ENCODE assay signal across 8 cellular contexts in the genomic region with DNA sequence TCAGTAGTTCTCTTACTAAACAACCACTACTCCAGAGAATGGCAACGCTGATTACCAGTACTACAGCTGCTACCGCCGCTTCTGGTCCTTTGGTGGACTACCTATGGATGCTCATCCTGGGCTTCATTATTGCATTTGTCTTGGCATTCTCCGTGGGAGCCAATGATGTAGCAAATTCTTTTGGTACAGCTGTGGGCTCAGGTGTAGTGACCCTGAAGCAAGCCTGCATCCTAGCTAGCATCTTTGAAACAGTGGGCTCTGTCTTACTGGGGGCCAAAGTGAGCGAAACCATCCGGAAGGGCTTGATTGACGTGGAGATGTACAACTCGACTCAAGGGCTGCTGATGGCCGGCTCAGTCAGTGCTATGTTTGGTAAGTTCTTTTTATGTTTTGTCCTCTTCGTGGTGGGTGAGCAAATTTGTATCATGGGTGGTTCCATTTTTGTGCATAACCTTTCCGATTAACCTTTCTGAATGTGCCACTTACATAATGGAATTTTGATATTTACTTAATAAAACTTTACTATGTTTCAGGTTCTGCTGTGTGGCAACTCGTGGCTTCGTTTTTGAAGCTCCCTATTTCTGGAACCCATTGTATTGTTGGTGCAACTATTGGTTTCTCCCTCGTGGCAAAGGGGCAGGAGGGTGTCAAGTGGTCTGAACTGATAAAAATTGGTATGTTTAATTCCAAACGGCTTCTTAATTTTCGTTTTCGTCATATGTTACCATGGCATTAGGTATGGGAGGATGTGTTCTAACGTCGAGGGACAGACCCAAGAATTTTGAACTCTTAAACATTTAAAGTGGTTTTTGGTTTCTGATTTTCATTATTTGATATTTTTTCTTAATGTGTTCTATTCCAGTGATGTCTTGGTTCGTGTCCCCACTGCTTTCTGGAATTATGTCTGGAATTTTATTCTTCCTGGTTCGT. TPM values are rescaled to one million over a fixed set of nuclear protein-coding genes. Genes with fewer than 3 reads are reported as not detected.
DNase-seq lines count a peak whose midpoint lies in the region; ATAC-seq and TF ChIP-seq lines count a peak whose summit lies in the region.

No MANE protein-coding gene starts in this region.

- peak overlapping the region; percentile 77 for H3K4me3 Mint-ChIP-seq in MCF 10A (ENCODE audit: unreplicated experiment)
- H3K4me3 Mint-ChIP-seq in mesothelial cell of epicardium, result peak overlapping the region; percentile 82

- TF ChIP-seq CTCF in MCF 10A (IDR thresholded peaks at IDR 0.05; ENCODE audit: unreplicated experiment) (no peak), mesothelial cell of epicardium (IDR thresholded peaks at IDR 0.05; ENCODE audit: unreplicated experiment) (no peak)

- no peak for ATAC-seq in HG02870 (IDR thresholded peaks at IDR 0.05; ENCODE audit: unreplicated experiment)
- no peak for ATAC-seq in HG03521 (IDR thresholded peaks at IDR 0.05; ENCODE audit: unreplicated experiment)

- BruUV-seq in MCF 10A (replicated peaks; lab: Mats Ljungman, UMichigan), result TSS peak; percentile 35

- POLR2A ChIA-PET in MCF 10A (lab: Yijun Ruan, JAX), result interaction anchor here (0.5 to 10.8 kb wide), 20 partner anchors 8 to 168 kb away, joined by 3 to 570 read pairs (median 5); partner anchors contain the start of genes CHCHD5 and IL1A

- no peaks in the 10 kb centered on the region for H3K27me3 Mint-ChIP-seq in MCF 10A (ENCODE audit: insufficient read depth, unreplicated experiment)
- peaks cover 14% of the 10 kb centered on the region for H3K27me3 Mint-ChIP-seq in mesothelial cell of epicardium (ENCODE audit: low read depth)

- CTCF ChIA-PET in MCF 10A (lab: Yijun Ruan, JAX), result interaction anchor here (0.5 to 7.2 kb wide), 12 partner anchors 8 to 93 kb away, joined by 3 to 107 read pairs (median 4); partner anchors contain the start of gene CHCHD5

- H3K27ac Mint-ChIP-seq in MCF 10A (ENCODE audit: low read depth, unreplicated experiment) (peak overlapping the region; percentile 94), mesothelial cell of epicardium (peak overlapping the region; percentile 78)

- DNase-seq in NCI-H2029 (lab: John Stamatoyannopoulos, UW), result peak; percentile 13
- DNase-seq in NCI-H2029 treated with DMSO at 0.1 percent for 48 hours (lab: John Stamatoyannopoulos, UW), result no peak
- peak; percentile 63 for DNase-seq in NCI-H146 treated with DMSO at 0.1 percent for 48 hours (lab: John Stamatoyannopoulos, UW; ENCODE audit: unreplicated experiment)
- DNase-seq in MCF 10A (ENCODE audit: unreplicated experiment), result no peak
- DNase-seq in mesothelial cell of epicardium (ENCODE audit: low spot score in 2 of 2, unreplicated experiment in 2 of 2), result no peak
- DNase-seq in activated gamma-delta T cell (lab: John Stamatoyannopoulos, UW), result no peak

- intact Hi-C loops in MCF 10A (cut with micrococcal nuclease), result loop anchor here (5.0 kb wide), 1 partner anchor 45 kb away; no protein-coding TSS in a partner anchor

- H3K9me3 Mint-ChIP-seq in MCF 10A (ENCODE audit: unreplicated experiment) (no peaks in the 10 kb centered on the region), mesothelial cell of epicardium (no peaks in the 10 kb centered on the region)

- H3K36me3 Mint-ChIP-seq in MCF 10A (ENCODE audit: insufficient read depth, unreplicated experiment), result peaks cover 55% of the 10 kb centered on the region
- H3K36me3 Mint-ChIP-seq in mesothelial cell of epicardium, result peaks cover 18% of the 10 kb centered on the region

- peaks cover 53% of the 10 kb centered on the region for H3K4me1 Mint-ChIP-seq in MCF 10A (ENCODE audit: insufficient read depth, unreplicated experiment)
- peaks cover 35% of the 10 kb centered on the region for H3K4me1 Mint-ChIP-seq in mesothelial cell of epicardium

RNA-seq across cellular contexts. Expression of gene SLC20A1, which starts 1.3 kb away (rescaled TPM):
- total RNA-seq in MCF 10A (2022) (242 and 295 TPM in 2 replicates), mesothelial cell of epicardium (41.6 to 46.9 TPM (median 46.3 TPM) in 3 replicates)

Comparison
In these comparisons a context has a peak if more than half of its experiments do, and no peak if none do; other contexts are left out.
1. DNase-seq: peak in NCI-H2029 (single experiment) and NCI-H146 treated with DMSO at 0.1 percent for 48 hours (single experiment); none in NCI-H2029 treated with DMSO at 0.1 percent for 48 hours (single experiment), MCF 10A (single experiment), mesothelial cell of epicardium (0 of 2) and activated gamma-delta T cell (single experiment).